ENCODE assay signal across 4 cellular contexts in the genomic region with DNA sequence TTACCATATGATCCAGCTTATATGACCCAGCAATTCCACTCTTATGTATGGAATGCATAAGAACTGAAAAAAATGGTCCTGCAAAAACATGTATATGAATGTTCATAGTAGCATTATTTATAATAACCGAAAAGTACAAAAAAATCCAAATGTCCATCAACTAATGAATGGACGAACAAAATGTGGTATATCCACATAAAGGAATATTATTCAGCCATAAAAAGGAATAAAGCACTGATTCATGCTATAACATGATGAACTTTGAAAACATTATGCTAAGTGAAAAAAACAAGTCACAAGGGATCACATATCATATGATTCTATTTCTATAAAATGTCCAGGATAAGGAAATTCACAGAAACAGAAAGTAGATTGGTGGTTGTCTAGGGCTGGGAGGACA.
TF ChIP-seq lines count a peak whose summit lies in the region.

No MANE protein-coding gene starts in this region.

TF ChIP-seq in SK-N-SH treated with all-trans-retinoic acid at 6 μM for 48 hours, 23 proteins besides CTCF, POLR2A, EP300 and RAD21:
- TF ChIP-seq ZNF8 (CRISPR knock-in tag; IDR thresholded peaks at IDR 0.05) (peak; percentile 96), ISL1 (CRISPR knock-in tag; IDR thresholded peaks at IDR 0.05) (no peak), BACH2 (CRISPR knock-in tag; IDR thresholded peaks at IDR 0.05; ENCODE audit: borderline replicate concordance) (no peak)

TF ChIP-seq in SK-N-SH, 30 proteins besides CTCF, POLR2A, EP300 and RAD21:
- TF ChIP-seq GABPA (IDR thresholded peaks at IDR 0.05; ENCODE audit: low read depth) (no peak), FOXJ3 (CRISPR knock-in tag; IDR thresholded peaks at IDR 0.05) (no peak)
- TF ChIP-seq, protein P1, sequence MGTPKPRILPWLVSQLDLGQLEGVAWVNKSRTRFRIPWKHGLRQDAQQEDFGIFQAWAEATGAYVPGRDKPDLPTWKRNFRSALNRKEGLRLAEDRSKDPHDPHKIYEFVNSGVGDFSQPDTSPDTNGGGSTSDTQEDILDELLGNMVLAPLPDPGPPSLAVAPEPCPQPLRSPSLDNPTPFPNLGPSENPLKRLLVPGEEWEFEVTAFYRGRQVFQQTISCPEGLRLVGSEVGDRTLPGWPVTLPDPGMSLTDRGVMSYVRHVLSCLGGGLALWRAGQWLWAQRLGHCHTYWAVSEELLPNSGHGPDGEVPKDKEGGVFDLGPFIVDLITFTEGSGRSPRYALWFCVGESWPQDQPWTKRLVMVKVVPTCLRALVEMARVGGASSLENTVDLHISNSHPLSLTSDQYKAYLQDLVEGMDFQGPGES (IDR thresholded peaks at IDR 0.05; ENCODE audit: low read depth, low read length), result no peak

TF ChIP-seq in HEK293, 187 proteins besides CTCF, POLR2A, EP300 and RAD21:
- TF ChIP-seq, protein P2, sequence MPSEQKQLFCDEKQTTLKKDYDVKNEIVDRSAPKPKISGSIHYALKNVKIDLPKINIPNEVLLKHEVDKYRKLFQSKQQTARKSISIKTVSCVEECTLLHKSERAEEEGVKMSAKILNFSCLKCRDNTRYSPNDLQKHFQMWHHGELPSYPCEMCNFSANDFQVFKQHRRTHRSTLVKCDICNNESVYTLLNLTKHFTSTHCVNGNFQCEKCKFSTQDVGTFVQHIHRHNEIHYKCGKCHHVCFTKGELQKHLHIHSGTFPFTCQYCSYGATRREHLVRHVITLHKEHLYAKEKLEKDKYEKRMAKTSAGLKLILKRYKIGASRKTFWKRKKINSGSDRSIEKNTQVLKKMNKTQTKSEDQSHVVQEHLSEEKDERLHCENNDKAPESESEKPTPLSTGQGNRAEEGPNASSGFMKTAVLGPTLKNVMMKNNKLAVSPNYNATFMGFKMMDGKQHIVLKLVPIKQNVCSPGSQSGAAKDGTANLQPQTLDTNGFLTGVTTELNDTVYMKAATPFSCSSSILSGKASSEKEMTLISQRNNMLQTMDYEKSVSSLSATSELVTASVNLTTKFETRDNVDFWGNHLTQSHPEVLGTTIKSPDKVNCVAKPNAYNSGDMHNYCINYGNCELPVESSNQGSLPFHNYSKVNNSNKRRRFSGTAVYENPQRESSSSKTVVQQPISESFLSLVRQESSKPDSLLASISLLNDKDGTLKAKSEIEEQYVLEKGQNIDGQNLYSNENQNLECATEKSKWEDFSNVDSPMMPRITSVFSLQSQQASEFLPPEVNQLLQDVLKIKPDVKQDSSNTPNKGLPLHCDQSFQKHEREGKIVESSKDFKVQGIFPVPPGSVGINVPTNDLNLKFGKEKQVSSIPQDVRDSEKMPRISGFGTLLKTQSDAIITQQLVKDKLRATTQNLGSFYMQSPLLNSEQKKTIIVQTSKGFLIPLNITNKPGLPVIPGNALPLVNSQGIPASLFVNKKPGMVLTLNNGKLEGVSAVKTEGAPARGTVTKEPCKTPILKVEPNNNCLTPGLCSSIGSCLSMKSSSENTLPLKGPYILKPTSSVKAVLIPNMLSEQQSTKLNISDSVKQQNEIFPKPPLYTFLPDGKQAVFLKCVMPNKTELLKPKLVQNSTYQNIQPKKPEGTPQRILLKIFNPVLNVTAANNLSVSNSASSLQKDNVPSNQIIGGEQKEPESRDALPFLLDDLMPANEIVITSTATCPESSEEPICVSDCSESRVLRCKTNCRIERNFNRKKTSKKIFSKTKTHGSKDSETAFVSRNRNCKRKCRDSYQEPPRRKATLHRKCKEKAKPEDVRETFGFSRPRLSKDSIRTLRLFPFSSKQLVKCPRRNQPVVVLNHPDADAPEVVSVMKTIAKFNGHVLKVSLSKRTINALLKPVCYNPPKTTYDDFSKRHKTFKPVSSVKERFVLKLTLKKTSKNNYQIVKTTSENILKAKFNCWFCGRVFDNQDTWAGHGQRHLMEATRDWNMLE (tag by site-specific recombination; conservative IDR thresholded peaks at IDR 0.05; ENCODE audit: low read depth), result no peak
- TF ChIP-seq ZNF146 (tag by site-specific recombination; IDR thresholded peaks at IDR 0.05), result peak; percentile 62

TF ChIP-seq in K562, 482 proteins besides CTCF, POLR2A, EP300 and RAD21:
- TF ChIP-seq ZNF146 (CRISPR knock-in tag; IDR thresholded peaks at IDR 0.05; ENCODE audit: unreplicated experiment) (peak; percentile 61), ZNF232 (CRISPR knock-in tag; IDR thresholded peaks at IDR 0.05) (no peak)
